In the genomic region with DNA sequence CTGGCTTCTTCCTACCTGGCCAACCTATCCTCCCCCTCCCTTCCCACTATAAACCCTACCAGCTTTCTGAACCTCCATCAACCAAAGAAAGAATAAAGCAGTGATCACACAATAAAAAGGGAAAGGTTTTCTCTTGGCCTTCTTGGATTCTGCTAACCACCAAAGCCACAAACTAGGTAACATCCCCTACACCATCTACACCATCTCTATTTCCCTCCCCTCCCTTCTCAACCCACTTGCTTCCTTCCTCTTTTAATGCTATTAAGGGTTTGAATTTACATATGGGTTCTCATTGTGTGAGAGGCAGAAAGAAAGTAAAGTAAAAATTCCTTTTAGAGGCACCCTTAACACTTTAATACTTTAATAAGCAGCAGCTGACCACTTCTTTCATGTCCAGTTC, we compare ENCODE assay signal across 9 cellular contexts. TPM values are rescaled to one million over a fixed set of nuclear protein-coding genes. Genes with fewer than 3 reads are reported as not detected.
DNase-seq lines count a peak whose midpoint lies in the region; ATAC-seq and TF ChIP-seq lines count a peak whose summit lies in the region.
"Had no signal": no experiment of that assay in that cellular context is flagged by ENCODE, and none has a peak within 500 bp of the region (broad histone marks: within the 10 kb centered on the region; RNA-seq: fewer than 3 reads in every experiment).

No MANE protein-coding gene starts in this region.

- H3K4me1 ChIP-seq in suprapubic skin, result peaks cover 15% of the 10 kb centered on the region

- no peaks in the 10 kb centered on the region for H4K20me1 ChIP-seq in SU-DHL-6 (ENCODE audit: low read depth, low read length)

- TF ChIP-seq EP300 in suprapubic skin (IDR thresholded peaks at IDR 0.05), result no peak

- H3K36me3 Mint-ChIP-seq in activated T-cell treated with anti-CD3 and anti-CD28 coated beads, Interleukin-2, amount 50 U/mL, for 72 hours (ENCODE audit: insufficient read depth in 2 of 2), result peaks cover 25 to 42% of the 10 kb centered on the region in 2 donors
- peaks cover 15 to 36% of the 10 kb centered on the region in 2 donors for H3K36me3 Mint-ChIP-seq in stimulated activated naive B cell treated with anti-CD40 and anti-IgM and Interleukin-4, amounts not matched to agents 10 μg/mL and 1 μg/mL and 100 μg/mL, for 72 hours

- TF ChIP-seq CTCF in SU-DHL-6 (IDR thresholded peaks at IDR 0.05; ENCODE audit: insufficient read depth, low read length, poor library complexity, severe bottlenecking) (no peak), suprapubic skin (IDR thresholded peaks at IDR 0.05) (no peak)

- H3K27ac Mint-ChIP-seq in activated T-cell treated with anti-CD3 and anti-CD28 coated beads, Interleukin-2, amount 50 U/mL, for 72 hours, result peak overlapping the region; percentile 92
- peak overlapping the region; percentile 92 for H3K27ac Mint-ChIP-seq in stimulated activated naive B cell treated with anti-CD40 and anti-IgM and Interleukin-4, amounts not matched to agents 10 μg/mL and 1 μg/mL and 100 μg/mL, for 72 hours

- peak overlapping the region; percentile 52 for H3K4me2 ChIP-seq in SU-DHL-6 (ENCODE audit: low read depth, low read length, poor library complexity, severe bottlenecking)

- no peaks in the 10 kb centered on the region for H3K9me3 ChIP-seq in SU-DHL-6 (ENCODE audit: insufficient read depth, low read length)
- H3K9me3 ChIP-seq in suprapubic skin, result no peaks in the 10 kb centered on the region

- no peak overlapping the region for H3K4me3 ChIP-seq in SU-DHL-6 (ENCODE audit: insufficient read depth, low read length, poor library complexity, severe bottlenecking)
- no peak overlapping the region for H3K4me3 ChIP-seq in suprapubic skin

- no peak for TF ChIP-seq POLR2A in suprapubic skin (IDR thresholded peaks at IDR 0.05)

- peak overlapping the region; percentile 62 for H2AFZ ChIP-seq in SU-DHL-6 (ENCODE audit: low read depth, low read length, severe bottlenecking)

- H3K9me2 ChIP-seq in SU-DHL-6 (replicated peaks; ENCODE audit: insufficient read depth, low read length), result no peaks in the 10 kb centered on the region

- H3K79me2 ChIP-seq in SU-DHL-6 (ENCODE audit: insufficient read depth, low read length), result no peaks in the 10 kb centered on the region

- H3K9ac ChIP-seq in SU-DHL-6 (ENCODE audit: low read length), result peak overlapping the region; percentile 22; the same call in 1 of the 2 replicates

- H3K9me3 Mint-ChIP-seq in activated T-cell treated with anti-CD3 and anti-CD28 coated beads, Interleukin-2, amount 50 U/mL, for 72 hours, result peaks cover 0 to 2% of the 10 kb centered on the region in 2 donors
- H3K9me3 Mint-ChIP-seq in stimulated activated naive B cell treated with anti-CD40 and anti-IgM and Interleukin-4, amounts not matched to agents 10 μg/mL and 1 μg/mL and 100 μg/mL, for 72 hours, result no peaks in the 10 kb centered on the region

- H3K27ac ChIP-seq in SU-DHL-6 (ENCODE audit: low read depth, low read length) (0 out of 2 replicates have a peak overlapping the region, but pooled peaks have one; percentile 21), suprapubic skin (no peak overlapping the region)

- no peaks in the 10 kb centered on the region for H3F3A ChIP-seq in SU-DHL-6 (ENCODE audit: insufficient read depth)

- H3K4me1 Mint-ChIP-seq in activated T-cell treated with anti-CD3 and anti-CD28 coated beads, Interleukin-2, amount 50 U/mL, for 72 hours (ENCODE audit: low read depth), result peaks cover 87% of the 10 kb centered on the region
- peaks cover 41 to 67% of the 10 kb centered on the region in 2 donors for H3K4me1 Mint-ChIP-seq in stimulated activated naive B cell treated with anti-CD40 and anti-IgM and Interleukin-4, amounts not matched to agents 10 μg/mL and 1 μg/mL and 100 μg/mL, for 72 hours

- H3K27me3 ChIP-seq in SU-DHL-6 (ENCODE audit: low read length), result no peaks in the 10 kb centered on the region
- no peaks in the 10 kb centered on the region for H3K27me3 ChIP-seq in suprapubic skin

- no peak for ATAC-seq in activated T-cell treated with anti-CD3 and anti-CD28 coated beads, Interleukin-2, amount 50 U/mL, for 72 hours (replicated peaks in 1 of 2)
- ATAC-seq in HG03045 (IDR thresholded peaks at IDR 0.05; ENCODE audit: unreplicated experiment), result peak; percentile 69
- peak; percentile 70 to 77 for ATAC-seq in stimulated activated naive B cell treated with anti-CD40 and anti-IgM and Interleukin-4, amounts not matched to agents 10 μg/mL and 1 μg/mL and 100 μg/mL, for 72 hours (replicated peaks)
- ATAC-seq: Panc1 had no signal

- DNase-seq in activated T-cell treated with anti-CD3 and anti-CD28 coated beads, Interleukin-2, amount 50 U/mL, for 72 hours, result no peak
- no peak for DNase-seq in activated T-cell treated with anti-CD3 and anti-CD28 coated beads, Interleukin-2, amount 50 U/mL, for 1 hour
- no peak for DNase-seq in stimulated activated naive B cell treated with anti-CD40 and anti-IgM and Interleukin-4, amounts not matched to agents 10 μg/mL and 1 μg/mL and 100 μg/mL, for 72 hours
- DNase-seq in NCI-H226 (no peak), suprapubic skin (ENCODE audit: low spot score in 2 of 2) (no peak), DMS 273 (lab: John Stamatoyannopoulos, UW; ENCODE audit: unreplicated experiment) (no peak)

- no peaks in the 10 kb centered on the region for H3K27me3 Mint-ChIP-seq in activated T-cell treated with anti-CD3 and anti-CD28 coated beads, Interleukin-2, amount 50 U/mL, for 72 hours (ENCODE audit: low read depth)
- H3K27me3 Mint-ChIP-seq in stimulated activated naive B cell treated with anti-CD40 and anti-IgM and Interleukin-4, amounts not matched to agents 10 μg/mL and 1 μg/mL and 100 μg/mL, for 72 hours, result no peaks in the 10 kb centered on the region

- H3K36me3 ChIP-seq in SU-DHL-6 (ENCODE audit: low read length), result no peaks in the 10 kb centered on the region
- H3K36me3 ChIP-seq in suprapubic skin, result peaks cover 5% of the 10 kb centered on the region

- peak overlapping the region; percentile 55 to 70 for H3K4me3 Mint-ChIP-seq in activated T-cell treated with anti-CD3 and anti-CD28 coated beads, Interleukin-2, amount 50 U/mL, for 72 hours
- peak overlapping the region; percentile 62 to 64 for H3K4me3 Mint-ChIP-seq in stimulated activated naive B cell treated with anti-CD40 and anti-IgM and Interleukin-4, amounts not matched to agents 10 μg/mL and 1 μg/mL and 100 μg/mL, for 72 hours

RNA-seq across cellular contexts. Expression of gene RSL24D1, which starts 25.8 kb away (rescaled TPM):
- 100 to 1,000 TPM; 181 to 207 TPM for total RNA-seq in activated T-cell treated with anti-CD3 and anti-CD28 coated beads, Interleukin-2, amount 50 U/mL, for 72 hours
- 10 to 100 TPM; 52.1 to 56.9 (median 53.7) TPM for total RNA-seq in suprapubic skin

Comparison
In these comparisons a context has a peak if more than half of its experiments do, and no peak if none do; other contexts are left out.
1. ATAC-seq: peak in HG03045 (single experiment) and stimulated activated naive B cell treated with anti-CD40 and anti-IgM and Interleukin-4, amounts not matched to agents 10 μg/mL and 1 μg/mL and 100 μg/mL, for 72 hours (2 of 2); none in activated T-cell treated with anti-CD3 and anti-CD28 coated beads, Interleukin-2, amount 50 U/mL, for 72 hours (0 of 2).